In genomic region chr9:121312169-121312568, GRCh38 we compare ENCODE assay signal across 26 cellular contexts.
"Had no signal": no experiment of that assay in that cellular context is flagged by ENCODE, and none has a peak within 500 bp of the region (broad histone marks: within the 10 kb centered on the region; RNA-seq: fewer than 3 reads in every experiment).

No MANE protein-coding gene starts in this region.

- FAIRE-seq: bronchial epithelial cell, frontal cortex, pancreas had no signal

- H3K9me3 ChIP-seq: pancreas, psoas muscle, tibial artery had no signal

- H3K4me2 ChIP-seq: hepatocyte had no signal

- H3K27ac ChIP-seq: hepatocyte, pancreas, psoas muscle had no signal

- H3K79me2 ChIP-seq: hepatocyte had no signal

- H3K4me1 ChIP-seq: pancreas, psoas muscle had no signal

- H3K27me3 ChIP-seq: hepatocyte, pancreas, tibial artery had no signal

- H3K4me3 ChIP-seq: hepatocyte, pancreas, psoas muscle, skin epidermis, tibial artery had no signal

- DNase-seq: activated CD4-positive, alpha-beta memory T cell treated with anti-CD3 and anti-CD28 coated beads, Interleukin-2, amount 10 ng/mL, durations not matched to agents 7 days and 5 days; activated CD4-positive, alpha-beta T cell treated with anti-CD3 and anti-CD28 coated beads for 1 hour; activated CD4-positive, alpha-beta T cell treated with anti-CD3 and anti-CD28 coated beads, Interleukin-2, amount 10 ng/mL, durations not matched to agents 7 days and 5 days; activated CD8-positive, alpha-beta memory T cell treated with anti-CD3 and anti-CD28 coated beads, Interleukin-2, amount 50 U/mL, for 48 hours; activated naive CD4-positive, alpha-beta T cell treated with Interleukin-2 at 50 U/mL for 16 hours; activated T-cell treated with anti-CD3 and anti-CD28 coated beads, Interleukin-2, amount 50 U/mL, for 24 hours; anterior cingulate cortex; dermis blood vessel endothelial cell; effector CD4-positive, alpha-beta T cell; islet precursor cell; midbrain; nucleus accumbens; psoas muscle; stimulated activated CD4-positive, alpha-beta T cell treated with anti-CD3 and anti-CD28 coated beads, Interleukin-12 subunit alpha, Interleukin-12 subunit beta, amount 100 ng/mL, for 4 hours; stimulated activated CD4-positive, alpha-beta T cell treated with anti-CD3 and anti-CD28 coated beads, Interleukin-4, amount 100 ng/mL, for 24 hours; substantia nigra; T-helper 2 cell had no signal

- H2AFZ ChIP-seq: hepatocyte had no signal

- ATAC-seq: activated T-helper 17 cell treated with anti-CD3 and anti-CD28 coated beads, Interleukin-2, amount 50 U/mL, for 72 hours; naive thymus-derived CD8-positive, alpha-beta T cell; pancreas; psoas muscle; stimulated activated effector memory CD8-positive, alpha-beta T cell treated with anti-CD3 and anti-CD28 coated beads, Interleukin-12 subunit alpha, Interleukin-12 subunit beta, amount 100 ng/mL, for 72 hours had no signal
